1 cellular context compared by ENCODE assay signal in genomic region chr2:113014067-113014466, GRCh38.
A peak's percentile ranks its signal among the peaks of the same experiment; 100 is the strongest.
TF ChIP-seq lines count a peak whose summit lies in the region.

No MANE protein-coding gene starts in this region.

TF ChIP-seq in K562, 482 proteins besides CTCF, POLR2A, EP300 and RAD21:
- TF ChIP-seq AFF1 (IDR thresholded peaks at IDR 0.05; ENCODE audit: low read depth in 1 of 2, partially characterized antibody in 2 of 2) (peak in 1 of 2 experiments; percentile 94), ZNF512 (tag; IDR thresholded peaks at IDR 0.05) (peak; percentile 66), TRIM24 (IDR thresholded peaks at IDR 0.05) (peak in 1 of 2 experiments; percentile 19; a peak in 1 of 4 replicates), KDM5B (IDR thresholded peaks at IDR 0.05; ENCODE audit: insufficient replicate concordance, low read depth, low read length) (no peak), SAFB (IDR thresholded peaks at IDR 0.05; ENCODE audit: borderline replicate concordance, low read depth, low read length) (no peak)
